In genomic region chr5:150529147-150529546, GRCh38 we compare ENCODE assay signal across 22 cellular contexts. TPM values are rescaled to one million over a fixed set of nuclear protein-coding genes. Genes with fewer than 3 reads are reported as not detected.
DNase-seq lines count a peak whose midpoint lies in the region; ATAC-seq and TF ChIP-seq lines count a peak whose summit lies in the region.
"Had no signal": no experiment of that assay in that cellular context is flagged by ENCODE, and none has a peak within 500 bp of the region (broad histone marks: within the 10 kb centered on the region; RNA-seq: fewer than 3 reads in every experiment).

No MANE protein-coding gene starts in this region.

- H3K9ac ChIP-seq in IMR-90 (ENCODE audit: low read depth, low read length): no peak overlapping the region
- H3K9ac ChIP-seq in neuronal stem cell (ENCODE audit: low read depth, low read length, poor library complexity): no peak overlapping the region
- H3K9ac ChIP-seq: BLaER1 treated with 17β-estradiol and CSF1 and Interleukin-3, amounts not matched to agents 10 nM and 100 nM; SK-N-SH had no signal

- H3K4ac ChIP-seq in IMR-90 (ENCODE audit: low read depth, low read length) (0 out of 2 replicates have a peak overlapping the region, but pooled peaks have one; percentile 13), neuronal stem cell (ENCODE audit: low read length) (no peak overlapping the region)

- H2AK5ac ChIP-seq in IMR-90 (ENCODE audit: low read depth, low read length) (no peak overlapping the region), neuronal stem cell (ENCODE audit: low read depth, low read length) (no peak overlapping the region)

- H3K27ac ChIP-seq in HEK293 (ENCODE audit: extremely low read depth, low read depth, low read length) (no peak overlapping the region), IMR-90 (ENCODE audit: insufficient read depth, low read length) (no peak overlapping the region), lower lobe of right lung (peak overlapping the region; percentile 49), tibial nerve (peak overlapping the region in 3 of 4 donors; percentile 23 to 71 (median 63)), neuronal stem cell (replicated peaks; ENCODE audit: low read length) (no peak overlapping the region)
- H3K27ac ChIP-seq: BLaER1 treated with 17β-estradiol and CSF1 and Interleukin-3, amounts not matched to agents 10 nM and 100 nM had no signal

- H3K18ac ChIP-seq in IMR-90 (ENCODE audit: low read depth, low read length) (no peak overlapping the region), neuronal stem cell (ENCODE audit: low read length) (no peak overlapping the region)

- no peaks in the 10 kb centered on the region for H3K4me1 ChIP-seq in HEK293 (ENCODE audit: control insufficient read depth, insufficient read depth, low read length)
- peaks cover 22% of the 10 kb centered on the region for H3K4me1 ChIP-seq in IMR-90 (ENCODE audit: control insufficient read depth, insufficient read depth, low read length)
- H3K4me1 ChIP-seq in lower lobe of right lung: peaks cover 28% of the 10 kb centered on the region
- peaks cover 0 to 90% (median 14%) of the 10 kb centered on the region in 4 donors for H3K4me1 ChIP-seq in tibial nerve
- H3K4me1 ChIP-seq in neuronal stem cell (ENCODE audit: control insufficient read depth in 2 of 2, insufficient read depth in 1 of 2, low read depth in 1 of 2, low read length in 2 of 2): peaks cover 7 to 10% of the 10 kb centered on the region in 2 donors
- H3K4me1 ChIP-seq: BLaER1 treated with 17β-estradiol and CSF1 and Interleukin-3, amounts not matched to agents 10 nM and 100 nM had no signal

- no peak overlapping the region for H2AK9ac ChIP-seq in IMR-90 (replicated peaks; ENCODE audit: low read depth, low read length, poor library complexity)

- no peak overlapping the region for H2AFZ ChIP-seq in IMR-90 (replicated peaks; ENCODE audit: low read length, poor library complexity)
- H2AFZ ChIP-seq in neuronal stem cell (ENCODE audit: low read length): no peak overlapping the region

- no peak overlapping the region for H4K5ac ChIP-seq in IMR-90 (ENCODE audit: low read depth, low read length)

- H3K14ac ChIP-seq in IMR-90 (replicated peaks; ENCODE audit: low read depth, low read length) (no peak overlapping the region), neuronal stem cell (ENCODE audit: low read length) (no peak overlapping the region)

- H3K4me3 ChIP-seq in HEK293 (ENCODE audit: low read depth, low read length) (no peak overlapping the region), IMR-90 (ENCODE audit: insufficient read depth, low read depth, low read length) (no peak overlapping the region), lower lobe of right lung (no peak overlapping the region), tibial nerve (no peak overlapping the region), neuronal stem cell (ENCODE audit: low read length in 2 of 2) (no peak overlapping the region)
- H3K4me3 ChIP-seq: BLaER1 treated with 17β-estradiol and CSF1 and Interleukin-3, amounts not matched to agents 10 nM and 100 nM; GM12878; K562 had no signal

- TF ChIP-seq EP300 in tibial nerve (IDR thresholded peaks at IDR 0.05): no peak

- no peaks in the 10 kb centered on the region for H3K27me3 ChIP-seq in IMR-90 (ENCODE audit: control insufficient read depth, insufficient read depth, low read length)
- no peaks in the 10 kb centered on the region for H3K27me3 ChIP-seq in lower lobe of right lung (ENCODE audit: low read depth)
- no peaks in the 10 kb centered on the region for H3K27me3 ChIP-seq in tibial nerve
- H3K27me3 ChIP-seq in neuronal stem cell (ENCODE audit: control insufficient read depth in 3 of 3, insufficient read depth in 3 of 3, low read depth in 1 of 3, low read length in 3 of 3): no peaks in the 10 kb centered on the region
- H3K27me3 ChIP-seq: BLaER1 treated with 17β-estradiol and CSF1 and Interleukin-3, amounts not matched to agents 10 nM and 100 nM had no signal

- no peak overlapping the region for H2BK120ac ChIP-seq in IMR-90 (ENCODE audit: low read depth, low read length)
- H2BK120ac ChIP-seq in neuronal stem cell (ENCODE audit: low read depth, low read length): no peak overlapping the region

- H3K4me2 ChIP-seq in IMR-90 (ENCODE audit: low read depth, low read length) (no peak overlapping the region), neuronal stem cell (ENCODE audit: insufficient read depth, low read length, poor library complexity, severe bottlenecking) (no peak overlapping the region)
- H3K4me2 ChIP-seq: BLaER1 treated with 17β-estradiol and CSF1 and Interleukin-3, amounts not matched to agents 10 nM and 100 nM; SK-N-SH had no signal

- ATAC-seq in IMR-90 (ENCODE audit: low read depth) (no peak), lower lobe of right lung (no peak), HG03135 (IDR thresholded peaks at IDR 0.05; ENCODE audit: unreplicated experiment) (no peak), GM19351 (IDR thresholded peaks at IDR 0.05; ENCODE audit: unreplicated experiment) (no peak)
- ATAC-seq: CD8-positive, alpha-beta T cell; GM12878; K562 had no signal

- no TSS peak for BruUV-seq in IMR-90 (replicated peaks; lab: Mats Ljungman, UMichigan)

- H3K36me3 ChIP-seq in HEK293 (ENCODE audit: control insufficient read depth in 2 of 2, insufficient read depth in 1 of 2, low read length in 2 of 2): peaks cover 9 to 49% of the 10 kb centered on the region in 2 experiments; a peak in 2 of 3 replicates
- H3K36me3 ChIP-seq in IMR-90 (ENCODE audit: control insufficient read depth, insufficient read depth, low read length): peaks cover 46% of the 10 kb centered on the region
- H3K36me3 ChIP-seq in lower lobe of right lung: peaks cover 72% of the 10 kb centered on the region
- peaks cover 2 to 46% (median 5%) of the 10 kb centered on the region in 3 donors for H3K36me3 ChIP-seq in tibial nerve
- H3K36me3 ChIP-seq in neuronal stem cell (replicated peaks in 1 of 2; ENCODE audit: control insufficient read depth in 2 of 2, insufficient read depth in 2 of 2, low read length in 2 of 2): peaks cover 26 to 83% of the 10 kb centered on the region in 2 donors

- H3K23ac ChIP-seq in IMR-90 (ENCODE audit: low read depth, low read length): no peak overlapping the region
- no peak overlapping the region for H3K23ac ChIP-seq in neuronal stem cell (ENCODE audit: low read depth, low read length, poor library complexity)

- H3K56ac ChIP-seq in IMR-90 (ENCODE audit: extremely low read depth, insufficient read depth, low read length): no peak overlapping the region

- intact Hi-C loops in IMR-90 (cut with micrococcal nuclease): no loop called here
- intact Hi-C loops in lower lobe of right lung (cut with DNase I): no loop called here

- H3K9me3 ChIP-seq in HEK293 (ENCODE audit: control insufficient read depth, insufficient read depth, low read depth, low read length): no peaks in the 10 kb centered on the region
- H3K9me3 ChIP-seq in IMR-90 (ENCODE audit: control insufficient read depth, insufficient read depth, low read length): no peaks in the 10 kb centered on the region
- H3K9me3 ChIP-seq in lower lobe of right lung: no peaks in the 10 kb centered on the region
- no peaks in the 10 kb centered on the region for H3K9me3 ChIP-seq in tibial nerve
- H3K9me3 ChIP-seq in neuronal stem cell (replicated peaks in 1 of 2; ENCODE audit: control insufficient read depth in 2 of 2, insufficient read depth in 1 of 2, low read depth in 1 of 2, low read length in 2 of 2): no peaks in the 10 kb centered on the region
- H3K9me3 ChIP-seq: BLaER1 treated with 17β-estradiol and CSF1 and Interleukin-3, amounts not matched to agents 10 nM and 100 nM; SK-N-SH had no signal

- H4K20me1 ChIP-seq in IMR-90 (ENCODE audit: insufficient read depth, low read length): peaks cover 69% of the 10 kb centered on the region

- in situ Hi-C loops in IMR-90 (cut with MboI; ENCODE audit: low sequenced_read_pairs): no loop called here

- H4K91ac ChIP-seq in IMR-90 (ENCODE audit: insufficient read depth, low read depth, low read length) (no peak overlapping the region), neuronal stem cell (ENCODE audit: low read depth, low read length, poor library complexity) (no peak overlapping the region)

- peaks cover 22% of the 10 kb centered on the region for H3K9me1 ChIP-seq in IMR-90 (ENCODE audit: insufficient read depth, low read length)

- dilution Hi-C loops in IMR-90 (cut with HindIII; ENCODE audit: low sequenced_read_pairs, unreplicated experiment): no loop called here

- POLR2A ChIA-PET in HEK293 (lab: Yijun Ruan, JAX) (interaction anchor here (0.7 kb wide), 1 partner anchor 12 kb away, joined by 9 read pairs; no protein-coding TSS in a partner anchor), IMR-90 (lab: Charles Lee; ENCODE audit: unreplicated experiment) (no interaction called here)

- TF ChIP-seq CTCF in HEK293 (tag by site-specific recombination; IDR thresholded peaks at IDR 0.05) (no peak), IMR-90 (conservative IDR thresholded peaks at IDR 0.05; ENCODE audit: low read depth, low read length) (no peak), lower lobe of right lung (IDR thresholded peaks at IDR 0.05) (no peak), tibial nerve (IDR thresholded peaks at IDR 0.05) (no peak)

- DNase-seq in IMR-90 (no peak), lower lobe of right lung (no peak), tibial nerve (ENCODE audit: low spot score in 2 of 2) (no peak), neuronal stem cell (ENCODE audit: low spot score) (no peak)
- DNase-seq: Calu3; CD8-positive, alpha-beta T cell; EL; GOT3; NCI-H1105 treated with DMSO at 0.1 percent for 48 hours; NCI-H1694; NCI-H2081 treated with DMSO at 0.1 percent for 48 hours; NCI-H510A; NCI-H748 treated with DMSO at 0.1 percent for 48 hours; NK-92 treated with Interleukin-12 subunit alpha and Interleukin-12 subunit beta, amount 100 ng/mL, for 24 hours; SHP77; SK-N-SH had no signal

- H2BK5ac ChIP-seq in IMR-90 (ENCODE audit: low read depth, low read length, poor library complexity, severe bottlenecking): peak overlapping the region; percentile 56
- no peak overlapping the region for H2BK5ac ChIP-seq in neuronal stem cell (ENCODE audit: low read length)

- H3K79me1 ChIP-seq in IMR-90 (ENCODE audit: low read depth in 1 of 2, low read length in 2 of 2) (peaks cover 45 to 92% of the 10 kb centered on the region in 2 experiments), neuronal stem cell (ENCODE audit: low read depth, low read length) (peaks cover 16% of the 10 kb centered on the region)

- H2BK20ac ChIP-seq in IMR-90 (ENCODE audit: low read depth, low read length): no peak overlapping the region

- TF ChIP-seq POLR2A in IMR-90 (IDR thresholded peaks at IDR 0.05; ENCODE audit: low read depth, low read length) (no peak), tibial nerve (IDR thresholded peaks at IDR 0.05) (no peak)

- H2BK15ac ChIP-seq in IMR-90 (ENCODE audit: low read depth, low read length): no peak overlapping the region
- H2BK15ac ChIP-seq in neuronal stem cell (ENCODE audit: low read length): no peak overlapping the region

- H4K8ac ChIP-seq in IMR-90 (ENCODE audit: low read depth in 2 of 2, low read length in 2 of 2) (no peak overlapping the region), neuronal stem cell (ENCODE audit: low read depth, low read length) (no peak overlapping the region)

- CTCF ChIA-PET in HEK293 (lab: Yijun Ruan, JAX): no interaction called here
- CTCF ChIA-PET in IMR-90 (lab: Yijun Ruan, JAX): no interaction called here

- H2BK12ac ChIP-seq in neuronal stem cell (ENCODE audit: low read length): no peak overlapping the region

- TF ChIP-seq RAD21 in IMR-90 (IDR thresholded peaks at IDR 0.05; ENCODE audit: low read length): no peak

RNA-seq across cellular contexts. Expression of gene NDST1, which starts 21.2 kb away (rescaled TPM):
- total RNA-seq in IMR-90 (2012; rRNA removed) (30.3 and 30.5 TPM in 2 replicates), lower lobe of right lung (117 TPM), tibial nerve (100 to 1,000 TPM in 2 of 4 donors, 10 to 100 TPM in 2; 53.2 to 137 (median 104) TPM)
- 80.4 and 101 TPM in 2 replicates for polyA plus RNA-seq in IMR-90 (2012; rRNA removed)
- polyA plus RNA-seq in IMR-90 (2012; cell fraction: cytosol; rRNA removed): 41.4 and 74.0 TPM in 2 replicates
- 81.4 and 121 TPM in 2 replicates for polyA plus RNA-seq in IMR-90 (2012; cell fraction: nucleus; rRNA removed; ENCODE audit: low replicate concordance)
- 27.1 TPM for polyA plus RNA-seq in neuronal stem cell (2013, experiment 1 of 2)
- 25.9 TPM for polyA plus RNA-seq in neuronal stem cell (2013, experiment 2 of 2)

Comparison
In these comparisons a context has a peak if more than half of its experiments do, and no peak if none do; other contexts are left out.
1. H3K27ac ChIP-seq: peak in lower lobe of right lung (single experiment) and tibial nerve (3 of 4); none in HEK293 (single experiment), IMR-90 (single experiment) and neuronal stem cell (single experiment).